ENCODE assay signal across 21 cellular contexts in genomic region chr5:133828727-133829126, GRCh38.
DNase-seq lines count a peak whose midpoint lies in the region; ATAC-seq, FAIRE-seq and TF ChIP-seq lines count a peak whose summit lies in the region.
"Had no signal": no experiment of that assay in that cellular context is flagged by ENCODE, and none has a peak within 500 bp of the region (broad histone marks: within the 10 kb centered on the region; RNA-seq: fewer than 3 reads in every experiment).

No MANE protein-coding gene starts in this region.

- no peak for TF ChIP-seq EP300 in H1 (IDR thresholded peaks at IDR 0.05; ENCODE audit: borderline replicate concordance in 1 of 2, low read depth in 2 of 2, low read length in 2 of 2)

- no peak overlapping the region for H4K8ac ChIP-seq in H1 (ENCODE audit: extremely low read depth, insufficient read depth, low read length)

- ATAC-seq in left ventricle myocardium superior (no peak), HG03442 (IDR thresholded peaks at IDR 0.05; ENCODE audit: unreplicated experiment) (no peak)
- ATAC-seq in stimulated activated memory B cell treated with anti-CD40 and anti-IgM and Interleukin-4, amounts not matched to agents 10 μg/mL and 1 μg/mL and 100 μg/mL, for 72 hours, result no peak

- POLR2A ChIA-PET in H1 (lab: Charles Lee; ENCODE audit: partially characterized antibody), result no interaction called here

- H3K4me3 ChIP-seq in H1 (ENCODE audit: extremely low read depth in 1 of 4, insufficient read depth in 2 of 4, low read depth in 3 of 4, low read length in 4 of 4) (no peak overlapping the region), testis (no peak overlapping the region)
- H3K4me3 ChIP-seq: MG63, SJSA1 had no signal

- no peak overlapping the region for H3K56ac ChIP-seq in H1 (replicated peaks; ENCODE audit: insufficient read length, low read depth, low read length)

- no peak overlapping the region for H2AK5ac ChIP-seq in H1 (ENCODE audit: low read depth, low read length)

- H2BK120ac ChIP-seq in H1 (replicated peaks; ENCODE audit: low read depth, low read length), result no peak overlapping the region

- no peak overlapping the region for H4K5ac ChIP-seq in H1 (ENCODE audit: insufficient read length, low read depth, low read length)

- H3K36me3 ChIP-seq in H1 (ENCODE audit: control insufficient read depth in 2 of 4, insufficient read depth in 4 of 4, low read length in 3 of 4) (no peaks in the 10 kb centered on the region), testis (ENCODE audit: low read depth, missing control alignments) (no peaks in the 10 kb centered on the region)
- H3K36me3 ChIP-seq: MG63, SJSA1 had no signal

- TF ChIP-seq POLR2A in H1 (IDR thresholded peaks at IDR 0.05; ENCODE audit: control extremely low read depth in 1 of 2, low read depth in 2 of 2, low read length in 2 of 2) (no peak), testis (IDR thresholded peaks at IDR 0.05) (no peak)

- no peak overlapping the region for H3K14ac ChIP-seq in H1 (ENCODE audit: insufficient read length)

- H3K27ac Mint-ChIP-seq in stimulated activated memory B cell treated with anti-CD40 and anti-IgM and Interleukin-4, amounts not matched to agents 10 μg/mL and 1 μg/mL and 100 μg/mL, for 72 hours, result no peak overlapping the region
- H3K27ac Mint-ChIP-seq: HFFc6; T-helper 2 cell treated with Interferon-gamma antibody and Interleukin-4, amounts not matched to agents 5 μg/mL and 100 μg/mL, for 36 hours had no signal

- H3K9me3 Mint-ChIP-seq in stimulated activated memory B cell treated with anti-CD40 and anti-IgM and Interleukin-4, amounts not matched to agents 10 μg/mL and 1 μg/mL and 100 μg/mL, for 72 hours, result no peaks in the 10 kb centered on the region
- H3K9me3 Mint-ChIP-seq: CD4-positive, alpha-beta memory T cell; T-helper 2 cell treated with Interferon-gamma antibody and Interleukin-4, amounts not matched to agents 5 μg/mL and 100 μg/mL, for 36 hours had no signal

- H3K27me3 Mint-ChIP-seq in stimulated activated memory B cell treated with anti-CD40 and anti-IgM and Interleukin-4, amounts not matched to agents 10 μg/mL and 1 μg/mL and 100 μg/mL, for 72 hours, result no peaks in the 10 kb centered on the region

- no peak overlapping the region for H3K4me2 ChIP-seq in H1 (ENCODE audit: insufficient read depth in 1 of 2, low read depth in 2 of 2, low read length in 2 of 2)

- no peak overlapping the region for H2BK20ac ChIP-seq in H1 (ENCODE audit: low read length)

- no peaks in the 10 kb centered on the region for H3K36me3 Mint-ChIP-seq in stimulated activated memory B cell treated with anti-CD40 and anti-IgM and Interleukin-4, amounts not matched to agents 10 μg/mL and 1 μg/mL and 100 μg/mL, for 72 hours
- H3K36me3 Mint-ChIP-seq: CD4-positive, alpha-beta memory T cell had no signal

- no peaks in the 10 kb centered on the region for H3K23me2 ChIP-seq in H1 (ENCODE audit: low read depth, low read length)

- TF ChIP-seq RAD21 in H1 (IDR thresholded peaks at IDR 0.05 in 1 of 2, conservative IDR thresholded peaks at IDR 0.05 in 1 of 2; ENCODE audit: low read depth in 2 of 2, low read length in 2 of 2), result peak; percentile 21 to 36; a peak in 3 of 4 replicates

- H2AFZ ChIP-seq in H1 (ENCODE audit: low read length), result 0 out of 2 replicates have a peak overlapping the region, but pooled peaks have one; percentile 28

- no peak overlapping the region for H3K4me3 Mint-ChIP-seq in stimulated activated memory B cell treated with anti-CD40 and anti-IgM and Interleukin-4, amounts not matched to agents 10 μg/mL and 1 μg/mL and 100 μg/mL, for 72 hours
- H3K4me3 Mint-ChIP-seq: CD4-positive, alpha-beta memory T cell; HFFc6; T-helper 2 cell treated with Interferon-gamma antibody and Interleukin-4, amounts not matched to agents 5 μg/mL and 100 μg/mL, for 36 hours had no signal

- TF ChIP-seq CTCF in H1 (IDR thresholded peaks at IDR 0.05; ENCODE audit: control extremely low read depth in 1 of 3, insufficient read depth in 1 of 3, low read depth in 1 of 3, low read length in 3 of 3) (peak in 2 of 3 experiments; percentile 18 to 19; a peak in 2 of 4 replicates), testis (IDR thresholded peaks at IDR 0.05) (no peak)

- H3K79me2 ChIP-seq in H1 (ENCODE audit: control insufficient read depth in 1 of 2, insufficient read depth in 2 of 2, low read length in 2 of 2), result no peaks in the 10 kb centered on the region

- DNase-seq in cardiac septum (ENCODE audit: low spot score) (peak; percentile 26), left ventricle myocardium superior (no peak), NCI-H2171 treated with DMSO at 0.1 percent for 48 hours (lab: John Stamatoyannopoulos, UW) (peak; percentile 71), H1 (ENCODE audit: low read depth in 1 of 2, low spot score in 2 of 2) (no peak), testis (peak; percentile 46), GM19239 (ENCODE audit: insufficient read length, low spot score) (no peak)
- DNase-seq: ACHN; AML-193; CD4-positive, alpha-beta memory T cell; DMS79 treated with DMSO at 0.1 percent for 48 hours; HFFc6; Karpas-422; MG63; NCI-H1105 treated with DMSO at 0.1 percent for 48 hours; NCI-H2029; NCI-H2227 treated with DMSO at 0.1 percent for 48 hours; NCI-H774 had no signal

- no peaks in the 10 kb centered on the region for H3K79me1 ChIP-seq in H1 (ENCODE audit: low read depth, low read length)

- no peak overlapping the region for H3K9ac ChIP-seq in H1 (replicated peaks in 1 of 4; ENCODE audit: extremely low read depth in 1 of 4, low read depth in 3 of 4, low read length in 3 of 4)

- no peaks in the 10 kb centered on the region for H3K4me1 ChIP-seq in H1 (replicated peaks in 1 of 4; ENCODE audit: control insufficient read depth in 3 of 4, insufficient read depth in 4 of 4, low read length in 3 of 4)
- H3K4me1 ChIP-seq in testis, result no peaks in the 10 kb centered on the region
- H3K4me1 ChIP-seq: SJSA1 had no signal

- no peak overlapping the region for H3K18ac ChIP-seq in H1 (ENCODE audit: extremely low read depth, low read length)

- H3K27me3 ChIP-seq in H1 (replicated peaks in 1 of 4; ENCODE audit: control insufficient read depth in 3 of 4, extremely low read depth in 1 of 4, insufficient read depth in 3 of 4, low read length in 3 of 4) (no peaks in the 10 kb centered on the region; a peak in 2 of 7 replicates), testis (no peaks in the 10 kb centered on the region)
- H3K27me3 ChIP-seq: MG63 had no signal

- WGBS in H1 (ENCODE audit: extremely low coverage in 1 of 2, insufficient coverage in 1 of 2, insufficient read length in 1 of 2, insufficient replicate concordance in 2 of 2, low coverage in 1 of 2, low lambda C conversion rate in 2 of 2, missing lambda C conversion rate in 1 of 2), 2 experiments, result 75% methylated on average over 7 of the region's 7 CpGs; no CpG with 5 or more reads in 1 of the 2 experiments
- 52 to 64% methylated on average over 7 of the region's 7 CpGs for WGBS in testis, 2 donors

- no peak overlapping the region for H3K23ac ChIP-seq in H1 (ENCODE audit: insufficient read length)

- H4K91ac ChIP-seq in H1 (replicated peaks; ENCODE audit: insufficient read length, low read length), result no peak overlapping the region

- FAIRE-seq in H1 (lab: Jason Lieb, UNC), result no peak
- FAIRE-seq in GM19239 (lab: Jason Lieb, UNC), result no peak

- no peak overlapping the region for H3K4ac ChIP-seq in H1 (replicated peaks; ENCODE audit: insufficient read length, low read depth, low read length)

- no peak overlapping the region for H2BK5ac ChIP-seq in H1 (ENCODE audit: low read depth, low read length)

- H4K20me1 ChIP-seq in H1 (replicated peaks in 1 of 2; ENCODE audit: control insufficient read depth in 1 of 2, insufficient read depth in 2 of 2, low read length in 2 of 2), result no peaks in the 10 kb centered on the region

- H3K9me3 ChIP-seq in H1 (ENCODE audit: insufficient read depth in 2 of 2, low read depth in 1 of 2, low read length in 1 of 2) (no peaks in the 10 kb centered on the region), testis (no peaks in the 10 kb centered on the region)
- H3K9me3 ChIP-seq: MG63, SJSA1 had no signal

- no peak overlapping the region for H2BK12ac ChIP-seq in H1 (ENCODE audit: low read depth, low read length)

- H2BK15ac ChIP-seq in H1 (ENCODE audit: low read length), result no peak overlapping the region

- CTCF ChIA-PET in H1 (lab: Charles Lee; ENCODE audit: partially characterized antibody), result interaction anchor here (1.1 to 3.0 kb wide), 5 partner anchors 9 to 74 kb away, joined by 3 to 16 read pairs (median 7); no protein-coding TSS in a partner anchor

- no peak overlapping the region for H3K27ac ChIP-seq in H1 (ENCODE audit: low read depth, low read length)
- no peak overlapping the region for H3K27ac ChIP-seq in testis
- H3K27ac ChIP-seq: SJSA1 had no signal

- H3K4me1 Mint-ChIP-seq in stimulated activated memory B cell treated with anti-CD40 and anti-IgM and Interleukin-4, amounts not matched to agents 10 μg/mL and 1 μg/mL and 100 μg/mL, for 72 hours, result peaks cover 67% of the 10 kb centered on the region

- intact Hi-C loops in cardiac septum (cut with DNase I) (no loop called here), left ventricle myocardium superior (cut with micrococcal nuclease) (no loop called here), testis (cut with DNase I; ENCODE audit: low total_unique reads) (no loop called here)

TF ChIP-seq in H1, 55 proteins besides CTCF, POLR2A, EP300 and RAD21:
- 0 out of 2 replicates have a peak, but pooled peaks have one; percentile 23 for TF ChIP-seq MAX (IDR thresholded peaks at IDR 0.05)
- no peak for TF ChIP-seq ATF2 (IDR thresholded peaks at IDR 0.05; ENCODE audit: low read length)

Comparison
In these comparisons a context has a peak if more than half of its experiments do, and no peak if none do; other contexts are left out.
1. DNase-seq: peak in cardiac septum (single experiment), NCI-H2171 treated with DMSO at 0.1 percent for 48 hours (single experiment) and testis (single experiment); none in left ventricle myocardium superior (single experiment), H1 (0 of 2) and GM19239 (single experiment).
2. CTCF ChIP-seq: peak in H1 (2 of 3); none in testis (0 of 3).